ENCODE assay signal across 29 cellular contexts in genomic region chr6:21773199-21773974, GRCh38.
DNase-seq lines count a peak whose midpoint lies in the region; ATAC-seq and TF ChIP-seq lines count a peak whose summit lies in the region.
"Had no signal": no experiment of that assay in that cellular context is flagged by ENCODE, and none has a peak within 500 bp of the region (broad histone marks: within the 10 kb centered on the region; RNA-seq: fewer than 3 reads in every experiment).

No MANE protein-coding gene starts in this region.

- no peak for ATAC-seq in GM23338
- ATAC-seq: A549; heart left ventricle; natural killer cell treated with Interleukin-12 subunit alpha and Interleukin-12 subunit beta and Interleukin-15 and Interleukin-18, amount 100 ng/mL, for 72 hours; right cardiac atrium had no signal

- H3K4me2 ChIP-seq in GM23338 (peak overlapping the region; percentile 45), fibroblast of lung (ENCODE audit: extremely low read depth, insufficient read depth, low read length) (no peak overlapping the region), neural cell (ENCODE audit: low read length) (peak overlapping the region; percentile 25)
- H3K4me2 ChIP-seq: A549 had no signal

- H2AFZ ChIP-seq in GM23338, result no peak overlapping the region
- H2AFZ ChIP-seq in fibroblast of lung (ENCODE audit: low read length), result no peak overlapping the region
- H2AFZ ChIP-seq in neural cell (ENCODE audit: low read depth, low read length), result no peak overlapping the region
- H2AFZ ChIP-seq: GM23248 had no signal

- H3K4me3 ChIP-seq in GM23338, result no peak overlapping the region
- no peak overlapping the region for H3K4me3 ChIP-seq in HUES64 (ENCODE audit: low read length)
- H3K4me3 ChIP-seq in fibroblast of lung (replicated peaks in 1 of 4; ENCODE audit: control extremely low read depth in 1 of 4, insufficient read depth in 1 of 4, low read depth in 3 of 4, low read length in 4 of 4), result no peak overlapping the region
- peak overlapping the region; percentile 17 for H3K4me3 ChIP-seq in neural cell (ENCODE audit: low read length)
- no peak overlapping the region for H3K4me3 ChIP-seq in transverse colon
- H3K4me3 ChIP-seq: A549, esophagus squamous epithelium, GM23248, heart left ventricle, testis had no signal

- TF ChIP-seq EP300 in neural cell (conservative IDR thresholded peaks at IDR 0.05; ENCODE audit: poor library complexity, severe bottlenecking) (no peak), transverse colon (IDR thresholded peaks at IDR 0.05; ENCODE audit: low read depth) (no peak)

- no peak for TF ChIP-seq RAD21 in neural cell (conservative IDR thresholded peaks at IDR 0.05)

- H3K9ac ChIP-seq in HUES64 (ENCODE audit: low read depth, low read length) (peak overlapping the region; percentile 3; the same call in 1 of the 2 replicates), fibroblast of lung (ENCODE audit: insufficient read depth, low read length) (peak overlapping the region; percentile 2), neural cell (ENCODE audit: low read length) (peak overlapping the region; percentile 40)
- H3K9ac ChIP-seq: GM23248 had no signal

- DNase-seq in GM23338 (ENCODE audit: low spot score), result no peak
- no peak for DNase-seq in fibroblast of lung (ENCODE audit: low read depth in 2 of 2)
- no peak for DNase-seq in transverse colon
- DNase-seq in retina, result no peak
- DNase-seq in activated gamma-delta T cell treated with Interleukin-2 at 50 U/mL for 16 hours, result no peak
- no peak for DNase-seq in GF-D8 (lab: John Stamatoyannopoulos, UW)
- DNase-seq: activated CD4-positive, alpha-beta T cell treated with anti-CD3 and anti-CD28 coated beads, Interleukin-2, amount 50 U/mL, for 1 hour; activated CD4-positive, CD25-positive, alpha-beta regulatory T cell; activated gamma-delta T cell; activated T-cell treated with anti-CD3 and anti-CD28 coated beads, Interleukin-2, amount 50 U/mL, for 1 hour; caudate nucleus; CD4-positive, CD25-positive, alpha-beta regulatory T cell; esophagus squamous epithelium; foreskin melanocyte; GM23248; heart left ventricle; kidney; NCI-H446; right cardiac atrium; stimulated activated CD8-positive, alpha-beta memory T cell treated with anti-CD3 and anti-CD28 coated beads, Interleukin-4, amount 100 ng/mL, for 48 hours; T-helper 1 cell; testis had no signal

- peaks cover 20% of the 10 kb centered on the region; the same call in 2 of the 3 replicates for H3K36me3 Mint-ChIP-seq in GM23338 (ENCODE audit: low read depth)
- H3K36me3 Mint-ChIP-seq: CD4-positive, CD25-positive, alpha-beta regulatory T cell; natural killer cell treated with Interleukin-12 subunit alpha and Interleukin-12 subunit beta and Interleukin-15 and Interleukin-18, amount 100 ng/mL, for 72 hours had no signal

- TF ChIP-seq CTCF in GM23338 (conservative IDR thresholded peaks at IDR 0.05; ENCODE audit: low read depth in 2 of 2) (no peak), fibroblast of lung (conservative IDR thresholded peaks at IDR 0.05 in 1 of 2, IDR thresholded peaks at IDR 0.05 in 1 of 2; ENCODE audit: low read depth in 1 of 2, low read length in 2 of 2) (no peak), neural cell (IDR thresholded peaks at IDR 0.05; ENCODE audit: poor library complexity, severe bottlenecking) (no peak), transverse colon (IDR thresholded peaks at IDR 0.05) (no peak)

- H3K9me3 Mint-ChIP-seq in GM23338, result no peaks in the 10 kb centered on the region
- H3K9me3 Mint-ChIP-seq: dendritic cell treated with granulocyte-macrophage colony-stimulating factor and Interleukin-4, amounts not matched to agents 40 ng/mL and 50 ng/mL, for 4 days; stimulated activated naive CD8-positive, alpha-beta T cell treated with anti-CD3 and anti-CD28 coated beads, Interleukin-15, Interleukin-2, amounts not matched to agents 100 ng/mL and 50 ng/mL, for 24 hours had no signal

- peaks cover 66% of the 10 kb centered on the region for H3K4me1 Mint-ChIP-seq in GM23338
- H3K4me1 Mint-ChIP-seq: CD4-positive, CD25-positive, alpha-beta regulatory T cell had no signal

- H3K4me3 Mint-ChIP-seq in GM23338, result peak overlapping the region; percentile 14; the same call in 1 of the 3 replicates
- H3K4me3 Mint-ChIP-seq: CD4-positive, CD25-positive, alpha-beta regulatory T cell; dendritic cell treated with granulocyte-macrophage colony-stimulating factor and Interleukin-4, amounts not matched to agents 40 ng/mL and 50 ng/mL, for 4 days; natural killer cell treated with Interleukin-12 subunit alpha and Interleukin-12 subunit beta and Interleukin-15 and Interleukin-18, amount 100 ng/mL, for 72 hours; stimulated activated naive CD8-positive, alpha-beta T cell treated with anti-CD3 and anti-CD28 coated beads, Interleukin-15, Interleukin-2, amounts not matched to agents 100 ng/mL and 50 ng/mL, for 24 hours had no signal

- H3K4me1 ChIP-seq in GM23338 (ENCODE audit: insufficient read depth) (peaks cover 62% of the 10 kb centered on the region), HUES64 (ENCODE audit: insufficient read depth, low read length) (peaks cover 62% of the 10 kb centered on the region), fibroblast of lung (ENCODE audit: control insufficient read depth, extremely low read depth, insufficient read depth, low read length) (peaks cover 11% of the 10 kb centered on the region), transverse colon (peaks cover 5 to 41% (median 16%) of the 10 kb centered on the region in 4 donors)

- H4K20me1 ChIP-seq in GM23338 (replicated peaks; ENCODE audit: insufficient read depth) (peaks cover 5% of the 10 kb centered on the region), fibroblast of lung (ENCODE audit: control insufficient read depth, extremely low read depth, insufficient read depth, low read length) (no peaks in the 10 kb centered on the region), neural cell (ENCODE audit: insufficient read depth) (no peaks in the 10 kb centered on the region)

- H3K27me3 Mint-ChIP-seq in GM23338 (ENCODE audit: insufficient read depth, low read depth, poor library complexity), result peaks cover 6% of the 10 kb centered on the region
- H3K27me3 Mint-ChIP-seq: CD4-positive, CD25-positive, alpha-beta regulatory T cell; dendritic cell treated with granulocyte-macrophage colony-stimulating factor and Interleukin-4, amounts not matched to agents 40 ng/mL and 50 ng/mL, for 4 days; stimulated activated naive CD8-positive, alpha-beta T cell treated with anti-CD3 and anti-CD28 coated beads, Interleukin-15, Interleukin-2, amounts not matched to agents 100 ng/mL and 50 ng/mL, for 24 hours had no signal

- WGBS in HUES64, result 92% methylated on average over 13 of the region's 13 CpGs
- 59 to 63% methylated on average over 10 to 13 of the region's 13 CpGs for WGBS in transverse colon (ENCODE audit: low coverage in 1 of 2), 2 donors

- intact Hi-C loops in transverse colon (cut with DNase I; ENCODE audit: low total_unique reads), result no loop called here

- peak overlapping the region; percentile 23; the same call in 1 of the 2 replicates for H3K27ac Mint-ChIP-seq in GM23338
- H3K27ac Mint-ChIP-seq: CD4-positive, CD25-positive, alpha-beta regulatory T cell; dendritic cell treated with granulocyte-macrophage colony-stimulating factor and Interleukin-4, amounts not matched to agents 40 ng/mL and 50 ng/mL, for 4 days; natural killer cell treated with Interleukin-12 subunit alpha and Interleukin-12 subunit beta and Interleukin-15 and Interleukin-18, amount 100 ng/mL, for 72 hours; stimulated activated naive CD8-positive, alpha-beta T cell treated with anti-CD3 and anti-CD28 coated beads, Interleukin-15, Interleukin-2, amounts not matched to agents 100 ng/mL and 50 ng/mL, for 24 hours had no signal

- H3F3A ChIP-seq in GM23338 (replicated peaks; ENCODE audit: low read depth), result no peaks in the 10 kb centered on the region; the same call in 1 of the 2 replicates
- H3F3A ChIP-seq in neural cell (ENCODE audit: insufficient read depth, low read length, poor library complexity, severe bottlenecking), result no peaks in the 10 kb centered on the region

- H3K27ac ChIP-seq in GM23338 (ENCODE audit: low read depth), result peak overlapping the region; percentile 45; the same call in 1 of the 2 replicates
- peak overlapping the region; percentile 14 for H3K27ac ChIP-seq in HUES64 (ENCODE audit: low read depth, low read length)
- H3K27ac ChIP-seq in fibroblast of lung (ENCODE audit: insufficient read depth, low read length), result no peak overlapping the region
- H3K27ac ChIP-seq in neural cell (ENCODE audit: low read length), result peak overlapping the region; percentile 72
- H3K27ac ChIP-seq in transverse colon, result peak overlapping the region in 2 of 4 donors; percentile 8 to 19
- H3K27ac ChIP-seq: esophagus squamous epithelium, GM23248, heart left ventricle, RWPE1, testis had no signal

- H3K27me3 ChIP-seq in GM23338 (ENCODE audit: insufficient read depth) (no peaks in the 10 kb centered on the region), HUES64 (ENCODE audit: insufficient read depth, low read length) (no peaks in the 10 kb centered on the region), fibroblast of lung (ENCODE audit: control insufficient read depth, insufficient read depth, low read length) (no peaks in the 10 kb centered on the region), neural cell (ENCODE audit: insufficient read depth, low read depth, low read length) (no peaks in the 10 kb centered on the region), transverse colon (no peaks in the 10 kb centered on the region)
- H3K27me3 ChIP-seq: esophagus squamous epithelium, heart left ventricle, testis had no signal

- H3K36me3 ChIP-seq in GM23338 (ENCODE audit: insufficient read depth), result no peaks in the 10 kb centered on the region
- H3K36me3 ChIP-seq in HUES64 (ENCODE audit: insufficient read depth, low read length), result peaks cover 3% of the 10 kb centered on the region; the same call in 1 of the 2 replicates
- no peaks in the 10 kb centered on the region for H3K36me3 ChIP-seq in fibroblast of lung (ENCODE audit: control insufficient read depth, insufficient read depth, low read length)
- no peaks in the 10 kb centered on the region for H3K36me3 ChIP-seq in neural cell (ENCODE audit: insufficient read depth, low read length)
- H3K36me3 ChIP-seq in transverse colon, result no peaks in the 10 kb centered on the region
- H3K36me3 ChIP-seq: esophagus squamous epithelium, heart left ventricle had no signal

- H3K9me2 ChIP-seq in GM23338 (ENCODE audit: insufficient read depth) (no peaks in the 10 kb centered on the region), neural cell (ENCODE audit: insufficient read depth, low read length) (no peaks in the 10 kb centered on the region)

- in situ Hi-C loops in transverse colon (cut with MboI; ENCODE audit: low pct_ligation_motif_present in 1 of 4, low pct_unique_long_range_greater_than_20kb in 1 of 4, low sequenced_read_pairs in 3 of 4), result no loop called here

- H3K9me3 ChIP-seq in HUES64 (ENCODE audit: insufficient read depth, low read depth, low read length) (no peaks in the 10 kb centered on the region), fibroblast of lung (ENCODE audit: control insufficient read depth, insufficient read depth, low read depth, low read length) (no peaks in the 10 kb centered on the region), neural cell (ENCODE audit: low read length) (no peaks in the 10 kb centered on the region), transverse colon (no peaks in the 10 kb centered on the region)
- H3K9me3 ChIP-seq: A549, esophagus squamous epithelium, heart left ventricle, testis had no signal

- no peak for TF ChIP-seq POLR2A in transverse colon (IDR thresholded peaks at IDR 0.05)

- H3K79me2 ChIP-seq in GM23338 (replicated peaks; ENCODE audit: insufficient read depth) (peaks cover 90% of the 10 kb centered on the region), fibroblast of lung (ENCODE audit: control insufficient read depth, insufficient read depth, low read length) (no peaks in the 10 kb centered on the region), neural cell (replicated peaks; ENCODE audit: insufficient read depth, low read length) (peaks cover 35% of the 10 kb centered on the region)
